10 cellular contexts compared by ENCODE assay signal in genomic region chr7:2621061-2621828, GRCh38. TPM values are rescaled to one million over a fixed set of nuclear protein-coding genes. Genes with fewer than 3 reads are reported as not detected.
A peak's percentile ranks its signal among the peaks of the same experiment; 100 is the strongest.
DNase-seq lines count a peak whose midpoint lies in the region; ATAC-seq and TF ChIP-seq lines count a peak whose summit lies in the region.
"Had no signal": no experiment of that assay in that cellular context is flagged by ENCODE, and none has a peak within 500 bp of the region (broad histone marks: within the 10 kb centered on the region; RNA-seq: fewer than 3 reads in every experiment).

No MANE protein-coding gene starts in this region.

- no peak overlapping the region for H3K4me3 ChIP-seq in AG04450 (ENCODE audit: low read depth, low read length)
- no peak overlapping the region for H3K4me3 ChIP-seq in fibroblast of pulmonary artery (replicated peaks; ENCODE audit: low read depth, low read length)
- H3K4me3 ChIP-seq: dorsolateral prefrontal cortex had no signal

- no peaks in the 10 kb centered on the region for H3K9me3 ChIP-seq in AG04450 (ENCODE audit: control insufficient read depth, insufficient read depth, low read length)

- TF ChIP-seq CTCF in AG04450 (IDR thresholded peaks at IDR 0.05; ENCODE audit: low read depth, low read length) (no peak), fibroblast of pulmonary artery (IDR thresholded peaks at IDR 0.05; ENCODE audit: low read length, missing control alignments) (no peak)

- no peak for ATAC-seq in GM19395 (IDR thresholded peaks at IDR 0.05; ENCODE audit: unreplicated experiment)

- CTCF ChIA-PET in AG04450 (lab: Charles Lee): interaction anchor here (0.6 to 1.1 kb wide), 4 partner anchors 10 to 137 kb away, joined by 3 to 4 read pairs (median 4); no protein-coding TSS in a partner anchor

- POLR2A ChIA-PET in AG04450 (lab: Yijun Ruan, JAX): interaction anchor here (0.6 to 2.9 kb wide), 2 partner anchors 10 to 199 kb away, joined by 3 to 10 read pairs; partner anchors contain the start of gene TTYH3

- no peaks in the 10 kb centered on the region for H3K27me3 ChIP-seq in AG04450 (ENCODE audit: control insufficient read depth, insufficient read depth, low read length)
- H3K27me3 ChIP-seq: dorsolateral prefrontal cortex had no signal

- peak overlapping the region; percentile 31 for H3K27ac ChIP-seq in AG04450 (ENCODE audit: low read depth, low read length)

- DNase-seq in AG04450 (ENCODE audit: low read depth, low spot score) (no peak), NCI-H82 treated with DMSO at 0.1 percent for 48 hours (lab: John Stamatoyannopoulos, UW; ENCODE audit: unreplicated experiment) (peak; percentile 52), fibroblast of pulmonary artery (ENCODE audit: low read depth) (peak; percentile 82), mucosa of gallbladder (ENCODE audit: low spot score) (peak; percentile 54), DMS153 treated with DMSO at 0.1 percent for 48 hours (lab: John Stamatoyannopoulos, UW; ENCODE audit: unreplicated experiment) (no peak), middle frontal gyrus (ENCODE audit: extremely low spot score, low spot score) (no peak), NCI-H510A treated with DMSO at 0.1 percent for 48 hours (lab: John Stamatoyannopoulos, UW) (no peak)
- DNase-seq: NCI-H2081 had no signal

RNA-seq across cellular contexts. Expression of gene TTYH3, which starts 10.5 kb away (rescaled TPM):
- 30.8 and 50.7 TPM in 2 replicates for polyA plus RNA-seq in AG04450 (2011; rRNA removed)
- 23.1 and 24.5 TPM in 2 replicates for polyA minus RNA-seq in AG04450 (2011; rRNA and poly(A)+ RNA removed)
- 81.3 TPM for total RNA-seq in mucosa of gallbladder

Comparison
In these comparisons a context has a peak if more than half of its experiments do, and no peak if none do; other contexts are left out.
1. DNase-seq: peak in NCI-H82 treated with DMSO at 0.1 percent for 48 hours (single experiment), fibroblast of pulmonary artery (single experiment) and mucosa of gallbladder (single experiment); none in AG04450 (single experiment), DMS153 treated with DMSO at 0.1 percent for 48 hours (single experiment), middle frontal gyrus (single experiment) and NCI-H510A treated with DMSO at 0.1 percent for 48 hours (single experiment).